In the genomic region with DNA sequence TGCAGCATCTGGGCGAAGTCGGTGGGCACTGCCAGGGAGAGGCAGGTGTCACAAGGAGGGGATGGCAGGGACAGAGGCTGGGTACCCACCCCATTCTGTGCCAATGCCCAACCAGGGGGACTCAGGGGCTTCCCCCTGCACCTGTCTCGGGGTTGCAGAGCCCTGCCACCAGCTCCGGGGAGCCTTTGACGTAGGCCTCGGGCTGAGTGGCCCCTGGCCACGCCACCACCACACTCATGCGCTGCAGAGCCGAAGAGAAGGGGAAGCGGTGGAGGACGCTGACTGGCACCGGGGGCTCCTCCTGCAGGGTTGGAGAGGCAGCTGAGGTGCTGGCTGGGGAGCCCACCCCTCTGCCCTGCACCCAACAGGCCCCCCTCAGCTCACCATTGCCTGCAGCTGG, we compare ENCODE assay signal across 22 cellular contexts. TPM values are rescaled to one million over a fixed set of nuclear protein-coding genes. Genes with fewer than 3 reads are reported as not detected.
DNase-seq lines count a peak whose midpoint lies in the region; ATAC-seq and TF ChIP-seq lines count a peak whose summit lies in the region.
"Had no signal": no experiment of that assay in that cellular context is flagged by ENCODE, and none has a peak within 500 bp of the region (broad histone marks: within the 10 kb centered on the region; RNA-seq: fewer than 3 reads in every experiment).

No MANE protein-coding gene starts in this region.

- H3K4me1 Mint-ChIP-seq in stimulated activated naive CD8-positive, alpha-beta T cell treated with anti-CD3 and anti-CD28 coated beads, Interleukin-15, Interleukin-2, amounts not matched to agents 100 ng/mL and 50 ng/mL, for 24 hours (ENCODE audit: low read depth), result no peaks in the 10 kb centered on the region
- no peaks in the 10 kb centered on the region for H3K4me1 Mint-ChIP-seq in stimulated activated naive CD8-positive, alpha-beta T cell treated with anti-CD3 and anti-CD28 coated beads, Interleukin-15, amount 100 ng/mL, for 72 hours
- H3K4me1 Mint-ChIP-seq: CD14-positive monocyte; CD8-positive, alpha-beta memory T cell; GM23338 had no signal

- H4K91ac ChIP-seq in trophoblast cell (ENCODE audit: low read depth, low read length), result no peak overlapping the region

- no peak overlapping the region for H3K18ac ChIP-seq in trophoblast cell (ENCODE audit: low read length)

- no peak overlapping the region for H3K23ac ChIP-seq in trophoblast cell (ENCODE audit: low read length)

- no peaks in the 10 kb centered on the region for H3K27me3 Mint-ChIP-seq in stimulated activated naive CD8-positive, alpha-beta T cell treated with anti-CD3 and anti-CD28 coated beads, Interleukin-15, Interleukin-2, amounts not matched to agents 100 ng/mL and 50 ng/mL, for 24 hours
- no peaks in the 10 kb centered on the region for H3K27me3 Mint-ChIP-seq in stimulated activated naive CD8-positive, alpha-beta T cell treated with anti-CD3 and anti-CD28 coated beads, Interleukin-15, amount 100 ng/mL, for 72 hours
- H3K27me3 Mint-ChIP-seq: CD4-positive, alpha-beta T cell; CD8-positive, alpha-beta memory T cell had no signal

- H3K79me2 ChIP-seq in trophoblast cell (ENCODE audit: control insufficient read depth, insufficient read depth, low read length, poor library complexity), result no peaks in the 10 kb centered on the region

- no peak for ATAC-seq in stimulated activated naive CD8-positive, alpha-beta T cell treated with anti-CD3 and anti-CD28 coated beads, Interleukin-15, amount 100 ng/mL, for 72 hours
- ATAC-seq in RWPE2 (ENCODE audit: low read depth) (no peak), Right ventricle myocardium superior (ENCODE audit: poor library complexity) (no peak)
- ATAC-seq: A549, GM23338, HCT116 had no signal

- no peak overlapping the region for H3K4ac ChIP-seq in trophoblast cell (ENCODE audit: low read depth, low read length)

- no peaks in the 10 kb centered on the region for H3K9me3 ChIP-seq in RWPE2 (ENCODE audit: severe bottlenecking)
- H3K9me3 ChIP-seq in trophoblast cell (ENCODE audit: insufficient read depth, low read depth, low read length), result peaks cover 2% of the 10 kb centered on the region
- H3K9me3 ChIP-seq: A549; BE2C; BLaER1 treated with 17β-estradiol and CSF1 and Interleukin-3, amounts not matched to agents 10 nM and 100 nM had no signal

- no peak overlapping the region for H3K14ac ChIP-seq in trophoblast cell (ENCODE audit: low read length)

- H3K9me3 Mint-ChIP-seq in stimulated activated naive CD8-positive, alpha-beta T cell treated with anti-CD3 and anti-CD28 coated beads, Interleukin-15, Interleukin-2, amounts not matched to agents 100 ng/mL and 50 ng/mL, for 24 hours, result no peaks in the 10 kb centered on the region
- H3K9me3 Mint-ChIP-seq in stimulated activated naive CD8-positive, alpha-beta T cell treated with anti-CD3 and anti-CD28 coated beads, Interleukin-15, amount 100 ng/mL, for 72 hours, result no peaks in the 10 kb centered on the region
- H3K9me3 Mint-ChIP-seq: CD4-positive, alpha-beta T cell; CD8-positive, alpha-beta memory T cell; GM23338; H9 had no signal

- H3K9ac ChIP-seq in trophoblast cell (ENCODE audit: low read length), result no peak overlapping the region
- H3K9ac ChIP-seq: BLaER1 treated with 17β-estradiol and CSF1 and Interleukin-3, amounts not matched to agents 10 nM and 100 nM had no signal

- no peak for TF ChIP-seq CTCF in RWPE2 (IDR thresholded peaks at IDR 0.05; ENCODE audit: poor library complexity, severe bottlenecking)

- intact Hi-C loops in Right ventricle myocardium superior (cut with DNase I), result no loop called here

- peak overlapping the region; percentile 40 for H3K27ac Mint-ChIP-seq in stimulated activated naive CD8-positive, alpha-beta T cell treated with anti-CD3 and anti-CD28 coated beads, Interleukin-15, Interleukin-2, amounts not matched to agents 100 ng/mL and 50 ng/mL, for 24 hours
- H3K27ac Mint-ChIP-seq in stimulated activated naive CD8-positive, alpha-beta T cell treated with anti-CD3 and anti-CD28 coated beads, Interleukin-15, amount 100 ng/mL, for 72 hours, result no peak overlapping the region
- H3K27ac Mint-ChIP-seq: CD4-positive, alpha-beta T cell; CD8-positive, alpha-beta memory T cell; GM23338; H9 had no signal

- no peak overlapping the region for H2BK5ac ChIP-seq in trophoblast cell (ENCODE audit: low read depth, low read length, poor library complexity)

- DNase-seq in stimulated activated naive CD8-positive, alpha-beta T cell treated with anti-CD3 and anti-CD28 coated beads, Interleukin-15, amount 100 ng/mL, for 72 hours, result no peak
- DNase-seq in RWPE2 (ENCODE audit: low spot score) (peak; percentile 56), trophoblast cell (no peak), putamen (ENCODE audit: low spot score) (no peak), iPS-NIHi7 (ENCODE audit: extremely low spot score) (no peak), Right ventricle myocardium superior (no peak)
- DNase-seq: 8988T; ACHN; AML-193; BE2C; CD4-positive, alpha-beta T cell; CD8-positive, alpha-beta memory T cell; DMS 273 treated with DMSO at 0.1 percent for 48 hours; DMS79 treated with DMSO at 0.1 percent for 48 hours; GF-D8; H9 had no signal

- no peaks in the 10 kb centered on the region for H3K4me1 ChIP-seq in RWPE2 (ENCODE audit: insufficient read depth, poor library complexity, severe bottlenecking)
- no peaks in the 10 kb centered on the region for H3K4me1 ChIP-seq in trophoblast cell (ENCODE audit: control insufficient read depth in 1 of 2, insufficient read depth in 2 of 2, low read length in 2 of 2)
- H3K4me1 ChIP-seq: A549, BE2C had no signal

- H3K27me3 ChIP-seq in RWPE2 (ENCODE audit: insufficient read depth, poor library complexity, severe bottlenecking), result no peaks in the 10 kb centered on the region
- H3K27me3 ChIP-seq in trophoblast cell (ENCODE audit: insufficient read depth, low read length), result no peaks in the 10 kb centered on the region
- H3K27me3 ChIP-seq: BE2C; BLaER1 treated with 17β-estradiol and CSF1 and Interleukin-3, amounts not matched to agents 10 nM and 100 nM had no signal

- H3K27ac ChIP-seq in RWPE2 (ENCODE audit: poor library complexity, severe bottlenecking) (no peak overlapping the region), trophoblast cell (ENCODE audit: low read depth, low read length) (no peak overlapping the region)
- H3K27ac ChIP-seq: A549; BLaER1 treated with 17β-estradiol and CSF1 and Interleukin-3, amounts not matched to agents 10 nM and 100 nM had no signal

- H4K8ac ChIP-seq in trophoblast cell (ENCODE audit: low read depth, low read length), result no peak overlapping the region

- no peak overlapping the region for H4K12ac ChIP-seq in trophoblast cell (ENCODE audit: low read depth, low read length)

- no peak overlapping the region for H2AK5ac ChIP-seq in trophoblast cell (ENCODE audit: low read length)

- H3K4me3 ChIP-seq in RWPE2 (ENCODE audit: severe bottlenecking) (no peak overlapping the region), trophoblast cell (ENCODE audit: low read depth, low read length) (peak overlapping the region; percentile 21)
- H3K4me3 ChIP-seq: A549; BLaER1 treated with 17β-estradiol and CSF1 and Interleukin-3, amounts not matched to agents 10 nM and 100 nM; GM23338 had no signal

- H3K36me3 ChIP-seq in RWPE2 (ENCODE audit: low read depth) (no peaks in the 10 kb centered on the region; the same call in 1 of the 2 replicates), trophoblast cell (ENCODE audit: control insufficient read depth in 1 of 2, insufficient read depth in 2 of 2, low read length in 2 of 2) (peaks cover 44 to 46% of the 10 kb centered on the region in 2 experiments)
- H3K36me3 ChIP-seq: BE2C had no signal

- no peaks in the 10 kb centered on the region for H3K79me1 ChIP-seq in trophoblast cell (ENCODE audit: low read length)

- H2BK12ac ChIP-seq in trophoblast cell (ENCODE audit: low read length), result no peak overlapping the region

- H3K4me3 Mint-ChIP-seq in stimulated activated naive CD8-positive, alpha-beta T cell treated with anti-CD3 and anti-CD28 coated beads, Interleukin-15, Interleukin-2, amounts not matched to agents 100 ng/mL and 50 ng/mL, for 24 hours, result no peak overlapping the region
- H3K4me3 Mint-ChIP-seq in stimulated activated naive CD8-positive, alpha-beta T cell treated with anti-CD3 and anti-CD28 coated beads, Interleukin-15, amount 100 ng/mL, for 72 hours, result no peak overlapping the region
- H3K4me3 Mint-ChIP-seq: CD14-positive monocyte; CD4-positive, alpha-beta T cell; CD8-positive, alpha-beta memory T cell; GM23338; H9 had no signal

- no CpG with 5 or more reads among the region's 12 CpGs for WGBS in trophoblast cell (ENCODE audit: extremely low coverage, insufficient coverage, insufficient read length)

- no peak overlapping the region for H2BK120ac ChIP-seq in trophoblast cell (ENCODE audit: insufficient read depth, low read length, poor library complexity)

- no peak overlapping the region for H3K4me2 ChIP-seq in trophoblast cell (ENCODE audit: low read length)
- H3K4me2 ChIP-seq: A549, GM23338 had no signal

- no peak overlapping the region for H2AFZ ChIP-seq in trophoblast cell (ENCODE audit: insufficient read depth, low read length, poor library complexity)
- H2AFZ ChIP-seq: GM23338 had no signal

- peaks cover 5% of the 10 kb centered on the region for H3K36me3 Mint-ChIP-seq in stimulated activated naive CD8-positive, alpha-beta T cell treated with anti-CD3 and anti-CD28 coated beads, Interleukin-15, Interleukin-2, amounts not matched to agents 100 ng/mL and 50 ng/mL, for 24 hours (ENCODE audit: low read depth)

RNA-seq across cellular contexts. Expression of gene MFAP2, which starts 11.7 kb away (rescaled TPM):
- polyA plus RNA-seq in trophoblast cell (2013), result 174 and 178 TPM in 2 replicates
- 4.1 TPM for total RNA-seq in Right ventricle myocardium superior
- total RNA-seq: CD4-positive, alpha-beta T cell; CD8-positive, alpha-beta memory T cell had no signal
- polyA plus RNA-seq: CD14-positive monocyte had no signal

RNA-seq across cellular contexts. Expression of gene ATP13A2, which starts 19.6 kb away (rescaled TPM):
- 47.8 and 48.3 TPM in 2 replicates for polyA plus RNA-seq in trophoblast cell (2013)
- total RNA-seq in Right ventricle myocardium superior, result 15.6 TPM
